ENCODE assay signal across 20 cellular contexts in the genomic region with DNA sequence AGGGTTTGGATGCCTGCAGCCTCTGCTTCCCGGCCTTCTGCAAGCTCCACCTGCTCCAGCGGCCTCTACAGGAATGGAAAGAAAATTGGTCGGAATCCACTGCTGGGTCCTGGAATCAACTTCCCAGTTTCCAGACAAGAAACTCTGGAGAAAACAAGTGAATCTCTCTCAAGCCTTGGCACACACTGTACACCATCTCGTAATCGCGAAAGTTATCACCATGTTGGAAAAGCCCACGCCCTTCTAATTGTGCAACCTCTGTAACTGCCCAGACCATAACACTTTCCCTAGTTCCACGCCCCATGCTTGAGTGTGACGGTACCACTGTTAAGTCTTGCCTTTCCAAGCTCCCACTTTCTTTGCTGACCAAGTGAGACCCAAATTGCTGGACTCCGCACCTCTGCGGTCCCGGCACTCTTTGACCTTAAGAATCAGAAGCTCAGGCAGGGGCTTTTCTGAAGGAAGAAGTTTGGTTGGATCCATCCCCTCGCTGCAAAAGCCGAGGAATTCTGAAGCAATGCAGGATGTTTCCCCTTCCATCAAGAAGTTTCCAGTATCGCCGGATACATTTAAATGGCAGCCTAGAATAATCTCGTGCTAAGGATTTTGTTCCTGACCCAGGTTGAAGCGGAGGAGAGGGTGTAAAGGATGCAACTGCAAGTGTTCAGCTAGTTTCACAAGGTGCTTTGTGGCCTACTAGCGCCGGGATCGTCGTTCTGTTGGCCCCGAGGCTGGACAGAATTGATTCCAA. TPM values are rescaled to one million over a fixed set of nuclear protein-coding genes. Genes with fewer than 3 reads are reported as not detected.
DNase-seq lines count a peak whose midpoint lies in the region; ATAC-seq, FAIRE-seq and TF ChIP-seq lines count a peak whose summit lies in the region.
"Had no signal": no experiment of that assay in that cellular context is flagged by ENCODE, and none has a peak within 500 bp of the region (broad histone marks: within the 10 kb centered on the region; RNA-seq: fewer than 3 reads in every experiment).

No MANE protein-coding gene starts in this region.

- no peak overlapping the region for H3K56ac ChIP-seq in H1 (replicated peaks; ENCODE audit: insufficient read length, low read depth, low read length)

- H3K9me2 ChIP-seq in SK-N-SH, result no peaks in the 10 kb centered on the region

- H3K79me1 ChIP-seq in H1 (ENCODE audit: low read depth, low read length), result no peaks in the 10 kb centered on the region

- H3K27ac ChIP-seq in SK-N-SH (ENCODE audit: low read depth in 2 of 2, low read length in 1 of 2), result no peak overlapping the region
- H3K27ac ChIP-seq in H1 (ENCODE audit: low read depth, low read length), result no peak overlapping the region
- H3K27ac ChIP-seq: 22Rv1; BLaER1 treated with 17β-estradiol and CSF1 and Interleukin-3, amounts not matched to agents 10 nM and 100 nM; heart left ventricle; testis had no signal

- no peaks in the 10 kb centered on the region for H3K9me3 ChIP-seq in SK-N-SH
- H3K9me3 ChIP-seq in H1 (ENCODE audit: insufficient read depth in 2 of 2, low read depth in 1 of 2, low read length in 1 of 2), result no peaks in the 10 kb centered on the region
- H3K9me3 ChIP-seq: heart left ventricle, testis had no signal

- H3F3A ChIP-seq in SK-N-SH (replicated peaks; ENCODE audit: insufficient read depth), result peaks cover 3% of the 10 kb centered on the region

- H3K79me2 ChIP-seq in SK-N-SH (ENCODE audit: insufficient read depth) (no peaks in the 10 kb centered on the region), H1 (ENCODE audit: control insufficient read depth in 1 of 2, insufficient read depth in 2 of 2, low read length in 2 of 2) (no peaks in the 10 kb centered on the region)

- H3K36me3 ChIP-seq in SK-N-SH (replicated peaks in 1 of 2; ENCODE audit: control insufficient read depth in 1 of 2, insufficient read depth in 2 of 2, low read length in 1 of 2), result no peaks in the 10 kb centered on the region
- no peaks in the 10 kb centered on the region for H3K36me3 ChIP-seq in H1 (ENCODE audit: control insufficient read depth in 2 of 4, insufficient read depth in 4 of 4, low read length in 3 of 4)
- H3K36me3 ChIP-seq: BLaER1 treated with 17β-estradiol and CSF1 and Interleukin-3, amounts not matched to agents 10 nM and 100 nM; heart left ventricle had no signal

- H4K8ac ChIP-seq in H1 (ENCODE audit: extremely low read depth, insufficient read depth, low read length), result no peak overlapping the region

- ATAC-seq in SK-N-SH treated with all-trans-retinoic acid at 6 μM for 48 hours, result peak; percentile 5; the same call in 1 of the 3 replicates
- ATAC-seq in GM18519 (IDR thresholded peaks at IDR 0.05; ENCODE audit: low FRiP score, unreplicated experiment), result no peak
- ATAC-seq: activated CD8-positive, alpha-beta T cell treated with anti-CD3 and anti-CD28 coated beads for 36 hours; activated naive CD4-positive, alpha-beta T cell treated with anti-CD3 and anti-CD28 coated beads, Interleukin-2, amount 50 U/mL, for 72 hours; activated T-cell treated with anti-CD3 and anti-CD28 coated beads, Interleukin-2, amount 50 U/mL, for 72 hours; heart left ventricle; HepG2 had no signal

- peak overlapping the region; percentile 52; the same call in 1 of the 2 replicates for H3K18ac ChIP-seq in H1 (ENCODE audit: extremely low read depth, low read length)

- CTCF ChIA-PET in SK-N-SH (lab: Yijun Ruan, JAX) (interaction anchor here (0.8 to 1.0 kb wide), 3 partner anchors 10 to 476 kb away, joined by 3 read pairs; no protein-coding TSS in a partner anchor), H1 (lab: Charles Lee; ENCODE audit: partially characterized antibody) (interaction anchor here (0.6 to 2.3 kb wide), 8 partner anchors 21 to 465 kb away, joined by 3 to 8 read pairs (median 3); no protein-coding TSS in a partner anchor)

- H2BK20ac ChIP-seq in H1 (ENCODE audit: low read length), result peak overlapping the region; percentile 63; the same call in 1 of the 2 replicates

- no peak overlapping the region for H3K14ac ChIP-seq in H1 (ENCODE audit: insufficient read length)

- TF ChIP-seq CTCF in SK-N-SH (IDR thresholded peaks at IDR 0.05) (no peak), H1 (IDR thresholded peaks at IDR 0.05; ENCODE audit: control extremely low read depth in 1 of 3, insufficient read depth in 1 of 3, low read depth in 1 of 3, low read length in 3 of 3) (peak; percentile 19 to 39 (median 30); a peak in 3 of 4 replicates)

- H4K20me1 ChIP-seq in SK-N-SH (ENCODE audit: insufficient read depth) (no peaks in the 10 kb centered on the region), H1 (replicated peaks in 1 of 2; ENCODE audit: control insufficient read depth in 1 of 2, insufficient read depth in 2 of 2, low read length in 2 of 2) (no peaks in the 10 kb centered on the region)

- H2BK15ac ChIP-seq in H1 (ENCODE audit: low read length), result no peak overlapping the region

- peak overlapping the region; percentile 12 for H4K91ac ChIP-seq in H1 (replicated peaks; ENCODE audit: insufficient read length, low read length)

- peaks cover 38% of the 10 kb centered on the region for H3K23me2 ChIP-seq in H1 (ENCODE audit: low read depth, low read length)

- peak overlapping the region; percentile 72; the same call in 1 of the 2 replicates for H2BK5ac ChIP-seq in H1 (ENCODE audit: low read depth, low read length)

- H3K4me3 ChIP-seq in SK-N-SH (ENCODE audit: low read depth in 2 of 2, low read length in 1 of 2), result no peak overlapping the region
- H3K4me3 ChIP-seq in H1 (ENCODE audit: extremely low read depth in 1 of 4, insufficient read depth in 2 of 4, low read depth in 3 of 4, low read length in 4 of 4), result peak overlapping the region; percentile 8 to 69 (median 20); a peak in 5 of 8 replicates
- H3K4me3 ChIP-seq: BLaER1 treated with 17β-estradiol and CSF1 and Interleukin-3, amounts not matched to agents 10 nM and 100 nM; testis had no signal

- H3K23ac ChIP-seq in H1 (ENCODE audit: insufficient read length), result no peak overlapping the region

- POLR2A ChIA-PET in SK-N-SH (lab: Yijun Ruan, JAX) (no interaction called here), H1 (lab: Charles Lee; ENCODE audit: partially characterized antibody) (interaction anchor here (3.4 kb wide), 1 partner anchor 11 kb away, joined by 8 read pairs; no protein-coding TSS in a partner anchor)

- 55% methylated on average over 23 of the region's 23 CpGs for WGBS in SK-N-SH (ENCODE audit: low lambda C conversion rate)
- 14% methylated on average over 23 of the region's 23 CpGs; no CpG with 5 or more reads in 1 of the 2 experiments for WGBS in H1 (ENCODE audit: extremely low coverage in 1 of 2, insufficient coverage in 1 of 2, insufficient read length in 1 of 2, insufficient replicate concordance in 2 of 2, low coverage in 1 of 2, low lambda C conversion rate in 2 of 2, missing lambda C conversion rate in 1 of 2), 2 experiments

- no peak for TF ChIP-seq POLR2A in H1 (IDR thresholded peaks at IDR 0.05; ENCODE audit: control extremely low read depth in 1 of 2, low read depth in 2 of 2, low read length in 2 of 2)

- peak overlapping the region; percentile 31; the same call in 1 of the 2 replicates for H2BK12ac ChIP-seq in H1 (ENCODE audit: low read depth, low read length)

- H3K9ac ChIP-seq in SK-N-SH (no peak overlapping the region), H1 (replicated peaks in 1 of 4; ENCODE audit: extremely low read depth in 1 of 4, low read depth in 3 of 4, low read length in 3 of 4) (0 out of 7 replicates have a peak overlapping the region, but pooled peaks of 1 of the 4 experiments have one; percentile 8)
- H3K9ac ChIP-seq: BLaER1 treated with 17β-estradiol and CSF1 and Interleukin-3, amounts not matched to agents 10 nM and 100 nM had no signal

- DNase-seq in SK-N-SH (no peak), H1 (ENCODE audit: low read depth in 1 of 2, low spot score in 2 of 2) (peak in 1 of 2 experiments; percentile 59), islet precursor cell (peak; percentile 73), dedifferentiated amniotic fluid mesenchymal stem cell (ENCODE audit: extremely low spot score) (no peak), CD1c-positive myeloid dendritic cell (ENCODE audit: extremely low spot score) (no peak), activated gamma-delta T cell (lab: John Stamatoyannopoulos, UW) (no peak)
- DNase-seq: activated CD8-positive, alpha-beta T cell treated with anti-CD3 and anti-CD28 coated beads for 36 hours; activated T-cell treated with anti-CD3 and anti-CD28 coated beads, Interleukin-2, amount 50 U/mL, for 72 hours; heart left ventricle; MM.1S; NCI-H1930; NCI-H510A treated with DMSO at 0.1 percent for 48 hours; Right ventricle myocardium superior; testis had no signal

- 0 out of 2 replicates have a peak overlapping the region, but pooled peaks have one; percentile 25 for H2AK5ac ChIP-seq in H1 (ENCODE audit: low read depth, low read length)

- H2AFZ ChIP-seq in SK-N-SH (ENCODE audit: low read depth) (no peak overlapping the region), H1 (ENCODE audit: low read length) (0 out of 2 replicates have a peak overlapping the region, but pooled peaks have one; percentile 21)

- H3K4me1 ChIP-seq in SK-N-SH (ENCODE audit: control insufficient read depth in 1 of 2, insufficient read depth in 2 of 2, low read depth in 1 of 2, low read length in 1 of 2) (peaks cover 0 to 14% of the 10 kb centered on the region in 2 experiments; a peak in 2 of 4 replicates), H1 (replicated peaks in 1 of 4; ENCODE audit: control insufficient read depth in 3 of 4, insufficient read depth in 4 of 4, low read length in 3 of 4) (peaks cover 9 to 31% (median 12%) of the 10 kb centered on the region in 4 experiments)
- H3K4me1 ChIP-seq: BLaER1 treated with 17β-estradiol and CSF1 and Interleukin-3, amounts not matched to agents 10 nM and 100 nM had no signal

- no peak for TF ChIP-seq RAD21 in SK-N-SH (IDR thresholded peaks at IDR 0.05; ENCODE audit: low read length)
- TF ChIP-seq RAD21 in H1 (IDR thresholded peaks at IDR 0.05 in 1 of 2, conservative IDR thresholded peaks at IDR 0.05 in 1 of 2; ENCODE audit: low read depth in 2 of 2, low read length in 2 of 2), result peak; percentile 38 to 60; a peak in 3 of 4 replicates

- H3K4me2 ChIP-seq in SK-N-SH (no peak overlapping the region), H1 (ENCODE audit: insufficient read depth in 1 of 2, low read depth in 2 of 2, low read length in 2 of 2) (peak overlapping the region; percentile 98 to 100)
- H3K4me2 ChIP-seq: BLaER1 treated with 17β-estradiol and CSF1 and Interleukin-3, amounts not matched to agents 10 nM and 100 nM had no signal

- H3K27me3 ChIP-seq in SK-N-SH (ENCODE audit: insufficient read depth) (peaks cover 91% of the 10 kb centered on the region), H1 (replicated peaks in 1 of 4; ENCODE audit: control insufficient read depth in 3 of 4, extremely low read depth in 1 of 4, insufficient read depth in 3 of 4, low read length in 3 of 4) (peaks cover 26 to 85% (median 64%) of the 10 kb centered on the region in 4 experiments; a peak in 6 of 7 replicates)
- H3K27me3 ChIP-seq: testis had no signal

- no peak overlapping the region for H3K4ac ChIP-seq in H1 (replicated peaks; ENCODE audit: insufficient read length, low read depth, low read length)

- H2BK120ac ChIP-seq in H1 (replicated peaks; ENCODE audit: low read depth, low read length), result peak overlapping the region; percentile 16

- TF ChIP-seq EP300 in SK-N-SH (IDR thresholded peaks at IDR 0.05; ENCODE audit: borderline replicate concordance in 1 of 2, low read depth in 1 of 2, low read length in 1 of 2), result no peak
- TF ChIP-seq EP300 in H1 (IDR thresholded peaks at IDR 0.05; ENCODE audit: borderline replicate concordance in 1 of 2, low read depth in 2 of 2, low read length in 2 of 2), result no peak

- H4K5ac ChIP-seq in H1 (ENCODE audit: insufficient read length, low read depth, low read length), result no peak overlapping the region

- peak; percentile 65 for FAIRE-seq in H1 (lab: Jason Lieb, UNC)
- FAIRE-seq: HepG2 had no signal

RNA-seq across cellular contexts. Expression of a gene that starts 6.2 kb away (rescaled TPM):
- not detected in 2 replicates for polyA plus RNA-seq in SK-N-SH (2012; rRNA removed)
- not detected in 2 replicates for polyA plus RNA-seq in SK-N-SH (2012; cell fraction: cytosol; rRNA removed)
- polyA plus RNA-seq in SK-N-SH (2012; cell fraction: nucleus; rRNA removed), result not detected in 2 replicates
- 11.6 and 11.7 TPM in 2 replicates for total RNA-seq in H1 (2021; fragmentation: NEBNext Ultra II Directional; extraction: Animal tissue kit (Norgen Biotek cat#: 25700))
- polyA plus RNA-seq in H1 (2011; rRNA removed), result 1.7 and 2.1 TPM in 2 replicates
- 2.4 TPM for polyA plus RNA-seq in H1 (2011; cell fraction: cytosol; rRNA removed)
- polyA plus RNA-seq in H1 (2011; cell fraction: nucleus; rRNA removed), result 4.2 TPM
- 1.9 to 4.9 TPM (median 2.8 TPM) in 4 replicates for polyA plus RNA-seq in H1 (2012, experiment 1 of 2)
- polyA plus RNA-seq in H1 (2012, experiment 2 of 2), result 0.30 TPM
- 8.1 TPM for polyA plus RNA-seq in H1 (2013, experiment 1 of 2)
- polyA plus RNA-seq in H1 (2013, experiment 2 of 2), result 8.4 TPM
- polyA minus RNA-seq in H1 (2011; rRNA and poly(A)+ RNA removed), result 6.8 and 9.6 TPM in 2 replicates
- 3.2 TPM for polyA minus RNA-seq in H1 (2011; cell fraction: cytosol; rRNA and poly(A)+ RNA removed)
- polyA minus RNA-seq in H1 (2011; cell fraction: nucleus; rRNA and poly(A)+ RNA removed), result 18.6 TPM
- total RNA-seq: activated CD8-positive, alpha-beta T cell treated with anti-CD3 and anti-CD28 coated beads for 36 hours had no signal

Comparison
In these comparisons a context has a peak if more than half of its experiments do, and no peak if none do; other contexts are left out.
1. H3K4me3 ChIP-seq: peak in H1 (4 of 4); none in SK-N-SH (0 of 2).